Comparison of ENCODE assay signal across 13 cellular contexts in the genomic region with DNA sequence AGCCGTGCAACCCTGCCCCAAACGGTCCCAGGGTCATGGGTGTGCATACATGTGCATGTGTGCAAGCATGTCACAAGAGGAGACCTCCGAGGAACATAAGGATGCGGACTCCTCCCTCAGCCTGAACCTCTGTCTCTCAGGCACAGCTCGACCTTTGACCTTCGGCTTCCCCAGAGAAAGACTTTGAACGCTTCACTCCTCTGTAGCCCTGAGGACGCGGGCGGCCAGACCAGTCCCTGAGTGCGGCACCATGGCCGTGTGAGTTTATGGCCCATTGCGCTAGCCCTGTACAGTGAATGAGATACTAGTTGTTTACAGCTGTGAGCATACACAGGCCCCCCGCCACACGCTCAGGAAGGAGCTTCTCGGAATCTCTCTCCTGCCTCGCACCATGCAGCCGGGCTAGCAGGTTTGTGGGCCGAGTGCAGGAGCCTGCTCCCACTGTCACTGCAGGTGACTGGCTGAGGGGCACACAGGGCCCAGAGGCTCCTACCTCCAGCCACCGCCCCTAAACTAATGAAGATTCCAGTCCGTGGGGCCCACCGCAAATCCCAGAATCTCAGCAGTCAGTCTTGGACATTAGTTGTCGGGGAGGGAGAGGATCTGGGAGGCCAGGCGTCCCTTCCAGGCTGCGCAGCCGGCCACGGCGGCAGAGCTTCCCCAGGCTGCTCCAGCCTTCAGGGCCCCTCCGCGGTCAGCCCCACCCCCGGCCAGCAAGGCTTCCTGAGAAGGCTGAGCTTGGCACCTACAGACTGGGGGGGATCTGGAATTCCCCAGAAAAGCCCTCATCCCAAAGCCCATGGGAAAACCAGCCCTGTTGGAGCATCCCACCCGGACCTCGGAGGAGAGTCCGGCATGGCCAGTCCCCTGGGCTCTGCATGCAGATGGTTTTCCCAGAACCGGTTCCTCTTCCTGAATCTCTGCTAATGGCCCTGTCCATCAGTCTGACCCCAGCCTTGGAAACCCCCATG. TPM values are rescaled to one million over a fixed set of nuclear protein-coding genes. Genes with fewer than 3 reads are reported as not detected.
A peak's percentile ranks its signal among the peaks of the same experiment; 100 is the strongest.
DNase-seq lines count a peak whose midpoint lies in the region; ATAC-seq and TF ChIP-seq lines count a peak whose summit lies in the region.
"Had no signal": no experiment of that assay in that cellular context is flagged by ENCODE, and none has a peak within 500 bp of the region (broad histone marks: within the 10 kb centered on the region; RNA-seq: fewer than 3 reads in every experiment).

No MANE protein-coding gene starts in this region.

- peaks cover 54 to 70% of the 10 kb centered on the region in 2 donors for H3K4me1 Mint-ChIP-seq in effector memory CD8-positive, alpha-beta T cell (ENCODE audit: low read depth in 2 of 2)

- no peaks in the 10 kb centered on the region for H3K9me3 ChIP-seq in muscle layer of colon (ENCODE audit: low read length)
- H3K9me3 ChIP-seq in aorta (ENCODE audit: control insufficient read depth, low read length) = no peaks in the 10 kb centered on the region
- no peaks in the 10 kb centered on the region for H3K9me3 ChIP-seq in WERI-Rb-1 (ENCODE audit: severe bottlenecking)

- peak overlapping the region in 1 of 2 donors; percentile 78 for H3K27ac Mint-ChIP-seq in effector memory CD8-positive, alpha-beta T cell

- no peak overlapping the region for H3K4me3 ChIP-seq in muscle layer of colon (ENCODE audit: low read depth in 1 of 2, low read length in 2 of 2)
- no peak overlapping the region for H3K4me3 ChIP-seq in aorta (ENCODE audit: low read length in 2 of 2)
- H3K4me3 ChIP-seq in WERI-Rb-1 (ENCODE audit: low read depth, low read length) = no peak overlapping the region

- H3K4me1 ChIP-seq in muscle layer of colon (ENCODE audit: insufficient read depth, low read length) (peaks cover 14% of the 10 kb centered on the region), aorta (ENCODE audit: control insufficient read depth in 1 of 2, insufficient read depth in 2 of 2, low read length in 2 of 2) (no peaks in the 10 kb centered on the region)

- peak overlapping the region; percentile 37 for H3K27ac ChIP-seq in muscle layer of colon (ENCODE audit: low read depth, low read length)
- H3K27ac ChIP-seq in aorta (ENCODE audit: low read depth in 1 of 2, low read length in 2 of 2) = peak overlapping the region in 1 of 2 donors; percentile 8
- H3K27ac ChIP-seq in WERI-Rb-1 = no peak overlapping the region

- no peaks in the 10 kb centered on the region for H3K9me3 Mint-ChIP-seq in effector memory CD8-positive, alpha-beta T cell
- H3K9me3 Mint-ChIP-seq: naive B cell had no signal

- TF ChIP-seq CTCF in WERI-Rb-1 (IDR thresholded peaks at IDR 0.05; ENCODE audit: low read depth, low read length) = no peak

- no peaks in the 10 kb centered on the region for H3K36me3 ChIP-seq in muscle layer of colon (ENCODE audit: insufficient read depth, low read length)
- no peaks in the 10 kb centered on the region for H3K36me3 ChIP-seq in aorta (ENCODE audit: control insufficient read depth in 1 of 2, insufficient read depth in 2 of 2, low read length in 1 of 2)
- no peaks in the 10 kb centered on the region for H3K36me3 ChIP-seq in WERI-Rb-1

- no peaks in the 10 kb centered on the region for H3K27me3 Mint-ChIP-seq in effector memory CD8-positive, alpha-beta T cell
- H3K27me3 Mint-ChIP-seq: naive B cell had no signal

- no peaks in the 10 kb centered on the region for H3K27me3 ChIP-seq in muscle layer of colon (ENCODE audit: control insufficient read depth in 1 of 2, insufficient read depth in 2 of 2, low read length in 2 of 2)
- H3K27me3 ChIP-seq in aorta (ENCODE audit: control insufficient read depth in 1 of 2, insufficient read depth in 2 of 2, low read length in 1 of 2) = no peaks in the 10 kb centered on the region
- H3K27me3 ChIP-seq in WERI-Rb-1 (ENCODE audit: insufficient read depth, low read depth, severe bottlenecking) = peaks cover 3% of the 10 kb centered on the region

- WGBS in aorta, 2 donors = 86 to 90% methylated on average over 35 of the region's 35 CpGs

- ATAC-seq in Right ventricle myocardium superior (ENCODE audit: poor library complexity) (peak; percentile 34), aorta (ENCODE audit: low FRiP score) (peak; percentile 19), GM21576 (IDR thresholded peaks at IDR 0.05; ENCODE audit: unreplicated experiment) (no peak)
- ATAC-seq in effector memory CD8-positive, alpha-beta T cell (replicated peaks) = no peak

- DNase-seq in Right ventricle myocardium superior = no peak
- DNase-seq in cardiac septum (ENCODE audit: low spot score) = no peak
- DNase-seq in effector memory CD8-positive, alpha-beta T cell = no peak
- peak in 1 of 2 donors; percentile 42 for DNase-seq in aorta
- DNase-seq in WERI-Rb-1 = no peak
- no peak for DNase-seq in NCI-H146 treated with DMSO at 0.1 percent for 48 hours (lab: John Stamatoyannopoulos, UW; ENCODE audit: unreplicated experiment)
- DNase-seq: activated CD4-positive, alpha-beta T cell treated with anti-CD3 and anti-CD28 coated beads for 1 hour; Kasumi-1; naive B cell; stimulated activated naive CD4-positive, alpha-beta T cell treated with Interleukin-2 at 50 U/mL for 16 hours had no signal

- intact Hi-C loops in Right ventricle myocardium superior (cut with DNase I) = no loop called here
- intact Hi-C loops in cardiac septum (cut with DNase I) = loop anchor here (10.0 kb wide), 1 partner anchor 277 kb away; no protein-coding TSS in a partner anchor
- intact Hi-C loops in aorta (cut with DNase I) = no loop called here

- peaks cover 42% of the 10 kb centered on the region for H3K36me3 Mint-ChIP-seq in effector memory CD8-positive, alpha-beta T cell (ENCODE audit: insufficient read depth)

- H3K4me3 Mint-ChIP-seq in effector memory CD8-positive, alpha-beta T cell = peak overlapping the region; percentile 89 to 90

- H3K9ac ChIP-seq in muscle layer of colon (ENCODE audit: low read length) = no peak overlapping the region

RNA-seq across cellular contexts. Expression of gene RASA3, which starts 10.6 kb away (rescaled TPM):
- total RNA-seq in Right ventricle myocardium superior (11.2 TPM), cardiac septum (9.7 TPM), aorta (10 to 100 TPM; 34.8 to 42.3 TPM)
- 10 to 100 TPM in 1 of 2 donors, 1 to 10 TPM in 1; 8.1 to 23.0 TPM for polyA plus RNA-seq in aorta

RNA-seq across cellular contexts. Expression of gene CFAP97D2, which starts 57.3 kb away (rescaled TPM):
- not detected for total RNA-seq in Right ventricle myocardium superior
- total RNA-seq in cardiac septum = not detected
- not detected for total RNA-seq in aorta
- polyA plus RNA-seq in aorta = not detected
- total RNA-seq: RPMI7951 had no signal

Comparison
In these comparisons a context has a peak if more than half of its experiments do, and no peak if none do; other contexts are left out.
1. ATAC-seq: peak in Right ventricle myocardium superior (single experiment) and aorta (single experiment); none in effector memory CD8-positive, alpha-beta T cell (single experiment) and GM21576 (single experiment).